In genomic region chr1:89889336-89889640, GRCh38 we compare ENCODE assay signal across 21 cellular contexts.
DNase-seq lines count a peak whose midpoint lies in the region; FAIRE-seq and TF ChIP-seq lines count a peak whose summit lies in the region.
"Had no signal": no experiment of that assay in that cellular context is flagged by ENCODE, and none has a peak within 500 bp of the region (broad histone marks: within the 10 kb centered on the region; RNA-seq: fewer than 3 reads in every experiment).

No MANE protein-coding gene starts in this region.

- H3K36me3 ChIP-seq in CD8-positive, alpha-beta memory T cell (ENCODE audit: insufficient read depth, low read length), result no peaks in the 10 kb centered on the region
- H3K36me3 ChIP-seq in neural progenitor cell, result peaks cover 3% of the 10 kb centered on the region
- H3K36me3 ChIP-seq: SJSA1 had no signal

- peaks cover 8 to 30% (median 14%) of the 10 kb centered on the region in 3 donors for H3K36me3 Mint-ChIP-seq in CD8-positive, alpha-beta memory T cell
- peaks cover 6% of the 10 kb centered on the region for H3K36me3 Mint-ChIP-seq in neural progenitor cell

- CTCF ChIA-PET in CD8-positive, alpha-beta memory T cell (lab: Charles Lee), result no interaction called here
- CTCF ChIA-PET in RWPE1 (lab: Yijun Ruan, JAX), result no interaction called here

- no peaks in the 10 kb centered on the region for H3K9me3 ChIP-seq in CD8-positive, alpha-beta memory T cell (ENCODE audit: low read length)
- no peaks in the 10 kb centered on the region for H3K9me3 ChIP-seq in neural progenitor cell (ENCODE audit: low read depth)
- H3K9me3 ChIP-seq: SJSA1 had no signal

- H3K9me3 Mint-ChIP-seq in CD8-positive, alpha-beta memory T cell, result no peaks in the 10 kb centered on the region
- no peaks in the 10 kb centered on the region for H3K9me3 Mint-ChIP-seq in neural progenitor cell

- no peaks in the 10 kb centered on the region for H3F3A ChIP-seq in neural progenitor cell (ENCODE audit: low read depth)

- H3K27me3 ChIP-seq in CD8-positive, alpha-beta memory T cell (ENCODE audit: insufficient read depth, low read length, poor library complexity, severe bottlenecking), result no peaks in the 10 kb centered on the region
- no peaks in the 10 kb centered on the region for H3K27me3 ChIP-seq in neural progenitor cell
- H3K27me3 ChIP-seq: BLaER1 treated with 17β-estradiol and CSF1 and Interleukin-3, amounts not matched to agents 10 nM and 100 nM; SJSA1 had no signal

- H3K4me2 ChIP-seq in neural progenitor cell, result no peak overlapping the region
- H3K4me2 ChIP-seq: KMS-11 had no signal

- peaks cover 31% of the 10 kb centered on the region for H3K79me2 ChIP-seq in neural progenitor cell (ENCODE audit: low read depth)

- H3K4me1 ChIP-seq in CD8-positive, alpha-beta memory T cell (ENCODE audit: insufficient read depth, low read length), result no peaks in the 10 kb centered on the region
- H3K4me1 ChIP-seq in neural progenitor cell, result no peaks in the 10 kb centered on the region

- H3K27ac Mint-ChIP-seq in CD8-positive, alpha-beta memory T cell, result no peak overlapping the region
- no peak overlapping the region for H3K27ac Mint-ChIP-seq in neural progenitor cell

- no peak overlapping the region for H2AFZ ChIP-seq in neural progenitor cell (replicated peaks)

- FAIRE-seq in H54 (lab: Jason Lieb, UNC) (no peak), frontal cortex (lab: Jason Lieb, UNC) (no peak)
- FAIRE-seq: D721Med, GM19239 had no signal

- TF ChIP-seq CTCF in RWPE1 (conservative IDR thresholded peaks at IDR 0.05; ENCODE audit: low read depth) (no peak), fibroblast of mammary gland (conservative IDR thresholded peaks at IDR 0.05; ENCODE audit: control insufficient read depth, insufficient read depth, low read depth, low read length) (no peak), neural progenitor cell (IDR thresholded peaks at IDR 0.05) (no peak)

- H4K20me1 ChIP-seq in neural progenitor cell (ENCODE audit: low read depth), result peaks cover 45% of the 10 kb centered on the region

- no peak for TF ChIP-seq POLR2A in H54 (IDR thresholded peaks at IDR 0.05; ENCODE audit: low read depth, low read length)

- H3K4me3 ChIP-seq in CD8-positive, alpha-beta memory T cell (ENCODE audit: low read length), result no peak overlapping the region
- H3K4me3 ChIP-seq in fibroblast of mammary gland (ENCODE audit: control insufficient read depth, low read depth, low read length) (no peak overlapping the region), neural progenitor cell (no peak overlapping the region)
- H3K4me3 ChIP-seq: BLaER1 treated with 17β-estradiol and CSF1 and Interleukin-3, amounts not matched to agents 10 nM and 100 nM; SJSA1 had no signal

- no peak for DNase-seq in CD8-positive, alpha-beta memory T cell
- DNase-seq in RWPE1 (ENCODE audit: low spot score) (no peak), fibroblast of mammary gland (ENCODE audit: low read depth) (peak; percentile 54), RPMI8226 (no peak), H54 (ENCODE audit: insufficient read length, low spot score) (no peak), neural progenitor cell (ENCODE audit: low spot score) (no peak), frontal cortex (ENCODE audit: low spot score in 2 of 2) (no peak)
- DNase-seq: GDM1, H7, NCI-H1105, NCI-H146, NCI-H2029, NCI-H2227 treated with DMSO at 0.1 percent for 48 hours, NCI-H510A, NCI-H748 treated with DMSO at 0.1 percent for 48 hours, T-helper 1 cell had no signal

- H3K9ac ChIP-seq in neural progenitor cell, result no peak overlapping the region
- H3K9ac ChIP-seq: BLaER1 treated with 17β-estradiol and CSF1 and Interleukin-3, amounts not matched to agents 10 nM and 100 nM; KMS-11 had no signal

- H3K4me1 Mint-ChIP-seq in CD8-positive, alpha-beta memory T cell, result peaks cover 31 to 43% (median 33%) of the 10 kb centered on the region in 3 donors
- H3K4me1 Mint-ChIP-seq in neural progenitor cell, result peaks cover 7% of the 10 kb centered on the region

- peak overlapping the region; percentile 21 for H3K27ac ChIP-seq in CD8-positive, alpha-beta memory T cell (ENCODE audit: low read depth, low read length)
- H3K27ac ChIP-seq in RWPE1 (peak overlapping the region; percentile 94), neural progenitor cell (no peak overlapping the region)
- H3K27ac ChIP-seq: BLaER1 treated with 17β-estradiol and CSF1 and Interleukin-3, amounts not matched to agents 10 nM and 100 nM; KMS-11; SJSA1 had no signal

- H3K4me3 Mint-ChIP-seq in CD8-positive, alpha-beta memory T cell, result no peak overlapping the region
- H3K4me3 Mint-ChIP-seq in neural progenitor cell, result no peak overlapping the region

- POLR2A ChIA-PET in CD8-positive, alpha-beta memory T cell (lab: Charles Lee), result no interaction called here
- POLR2A ChIA-PET in RWPE1 (lab: Yijun Ruan, JAX; ENCODE audit: low non-redundant PET), result interaction anchor here (0.7 kb wide), 1 partner anchor 46 kb away, joined by 3 read pairs; no protein-coding TSS in a partner anchor

- H3K27me3 Mint-ChIP-seq in CD8-positive, alpha-beta memory T cell, result no peaks in the 10 kb centered on the region
- no peaks in the 10 kb centered on the region for H3K27me3 Mint-ChIP-seq in neural progenitor cell (ENCODE audit: insufficient read depth, low read depth)
